In the genomic region with DNA sequence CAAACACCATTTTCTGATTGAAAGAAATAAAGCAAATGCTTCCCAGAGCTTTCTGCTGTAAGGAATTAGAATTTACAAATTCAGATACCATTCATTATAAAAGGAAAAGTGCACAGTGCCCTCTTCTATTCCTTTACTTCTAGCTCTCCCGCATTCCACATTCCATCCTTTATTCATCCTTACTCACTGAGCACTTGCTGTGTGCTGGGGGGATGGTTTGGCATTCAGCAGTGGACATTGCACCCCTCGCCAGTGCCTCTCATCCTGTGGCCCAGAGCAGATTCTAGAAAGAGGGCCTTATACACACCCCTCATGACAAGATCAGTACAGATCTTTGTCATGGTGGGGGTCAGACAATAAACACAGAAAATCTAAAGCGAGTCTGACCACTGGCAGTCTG, we compare ENCODE assay signal across 10 cellular contexts.
DNase-seq lines count a peak whose midpoint lies in the region; ATAC-seq, FAIRE-seq and TF ChIP-seq lines count a peak whose summit lies in the region.
"Had no signal": no experiment of that assay in that cellular context is flagged by ENCODE, and none has a peak within 500 bp of the region (broad histone marks: within the 10 kb centered on the region; RNA-seq: fewer than 3 reads in every experiment).

No MANE protein-coding gene starts in this region.

- H3K4me3 Mint-ChIP-seq in MCF 10A (ENCODE audit: unreplicated experiment) (no peak overlapping the region), nephron (no peak overlapping the region)
- H3K4me3 Mint-ChIP-seq in natural killer cell treated with Interleukin-12 subunit alpha and Interleukin-12 subunit beta and Interleukin-15 and Interleukin-18, amount 100 ng/mL, for 72 hours, result no peak overlapping the region
- H3K4me3 Mint-ChIP-seq: activated T-cell treated with anti-CD3 and anti-CD28 coated beads, Interleukin-2, amount 50 U/mL, for 72 hours had no signal

- no peak overlapping the region for H2AFZ ChIP-seq in IMR-90 (replicated peaks; ENCODE audit: low read length, poor library complexity)

- H4K20me1 ChIP-seq in IMR-90 (ENCODE audit: insufficient read depth, low read length), result peaks cover 6% of the 10 kb centered on the region; the same call in 1 of the 2 replicates

- H4K8ac ChIP-seq in IMR-90 (ENCODE audit: low read depth in 2 of 2, low read length in 2 of 2), result peak overlapping the region in 1 of 2 experiments; percentile 84; a peak in 3 of 4 replicates

- peaks cover 60% of the 10 kb centered on the region for H3K9me1 ChIP-seq in IMR-90 (ENCODE audit: insufficient read depth, low read length)

- DNase-seq in A549 (ENCODE audit: low read depth in 1 of 2, low spot score in 1 of 2), result no peak
- peak; percentile 31 for DNase-seq in IMR-90
- no peak for DNase-seq in MCF 10A (ENCODE audit: unreplicated experiment)
- no peak for DNase-seq in DMS153 treated with DMSO at 0.1 percent for 48 hours (lab: John Stamatoyannopoulos, UW; ENCODE audit: unreplicated experiment)
- DNase-seq in activated CD4-positive, alpha-beta T cell treated with anti-CD3 and anti-CD28 coated beads for 1 hour, result no peak
- no peak for DNase-seq in DMS114 treated with DMSO at 0.1 percent for 48 hours (lab: John Stamatoyannopoulos, UW; ENCODE audit: unreplicated experiment)
- no peak for DNase-seq in natural killer cell treated with Interleukin-12 subunit alpha and Interleukin-12 subunit beta and Interleukin-15 and Interleukin-18, amount 100 ng/mL, for 72 hours (ENCODE audit: low spot score)
- DNase-seq: activated T-cell treated with anti-CD3 and anti-CD28 coated beads, Interleukin-2, amount 50 U/mL, for 72 hours had no signal

- TF ChIP-seq CTCF in A549 (IDR thresholded peaks at IDR 0.05) (no peak), IMR-90 (conservative IDR thresholded peaks at IDR 0.05; ENCODE audit: low read depth, low read length) (no peak), MCF 10A (IDR thresholded peaks at IDR 0.05; ENCODE audit: unreplicated experiment) (no peak), nephron (IDR thresholded peaks at IDR 0.05; ENCODE audit: unreplicated experiment in 3 of 3) (no peak)

- H3K36me3 Mint-ChIP-seq in MCF 10A (ENCODE audit: insufficient read depth, unreplicated experiment) (no peaks in the 10 kb centered on the region), nephron (ENCODE audit: low read depth) (no peaks in the 10 kb centered on the region)
- no peaks in the 10 kb centered on the region for H3K36me3 Mint-ChIP-seq in natural killer cell treated with Interleukin-12 subunit alpha and Interleukin-12 subunit beta and Interleukin-15 and Interleukin-18, amount 100 ng/mL, for 72 hours

- dilution Hi-C loops in IMR-90 (cut with HindIII; ENCODE audit: low sequenced_read_pairs, unreplicated experiment), result no loop called here

- no peak overlapping the region for H3K4me3 ChIP-seq in A549
- H3K4me3 ChIP-seq in IMR-90 (ENCODE audit: insufficient read depth, low read depth, low read length), result no peak overlapping the region

- TF ChIP-seq RAD21 in A549 (conservative IDR thresholded peaks at IDR 0.05 in 1 of 2, IDR thresholded peaks at IDR 0.05 in 1 of 2) (no peak), IMR-90 (IDR thresholded peaks at IDR 0.05; ENCODE audit: low read length) (no peak)

- no peaks in the 10 kb centered on the region for H3K9me3 Mint-ChIP-seq in MCF 10A (ENCODE audit: unreplicated experiment)
- no peaks in the 10 kb centered on the region for H3K9me3 Mint-ChIP-seq in nephron
- no peaks in the 10 kb centered on the region for H3K9me3 Mint-ChIP-seq in natural killer cell treated with Interleukin-12 subunit alpha and Interleukin-12 subunit beta and Interleukin-15 and Interleukin-18, amount 100 ng/mL, for 72 hours
- H3K9me3 Mint-ChIP-seq: activated T-cell treated with anti-CD3 and anti-CD28 coated beads, Interleukin-2, amount 50 U/mL, for 72 hours had no signal

- peak overlapping the region; percentile 33; the same call in 1 of the 2 replicates for H3K18ac ChIP-seq in IMR-90 (ENCODE audit: low read depth, low read length)

- H3K27me3 ChIP-seq in IMR-90 (ENCODE audit: control insufficient read depth, insufficient read depth, low read length), result no peaks in the 10 kb centered on the region

- peak overlapping the region; percentile 61 for H3K14ac ChIP-seq in IMR-90 (replicated peaks; ENCODE audit: low read depth, low read length)

- peak overlapping the region; percentile 76 for H4K91ac ChIP-seq in IMR-90 (ENCODE audit: insufficient read depth, low read depth, low read length)

- H3K27ac ChIP-seq in A549, result peak overlapping the region; percentile 97 to 100
- H3K27ac ChIP-seq in IMR-90 (ENCODE audit: insufficient read depth, low read length), result no peak overlapping the region; the same call in 1 of the 2 replicates

- TF ChIP-seq EP300 in A549 (IDR thresholded peaks at IDR 0.05), result no peak

- H3K79me1 ChIP-seq in IMR-90 (ENCODE audit: low read depth in 1 of 2, low read length in 2 of 2), result peaks cover 34 to 92% of the 10 kb centered on the region in 2 experiments

- intact Hi-C loops in IMR-90 (cut with micrococcal nuclease) (loop anchor here (2.0 kb wide), 2 partner anchors 15 to 71 kb away; no protein-coding TSS in a partner anchor), MCF 10A (cut with micrococcal nuclease) (loop anchor here (2.0 to 5.0 kb wide), 4 partner anchors 57 to 221 kb away; a partner anchor contains a TSS)

- CTCF ChIA-PET in A549 (lab: Yijun Ruan, JAX) (interaction anchor here (1.0 kb wide), 1 partner anchor 12 kb away, joined by 3 read pairs; no protein-coding TSS in a partner anchor), IMR-90 (lab: Yijun Ruan, JAX) (no interaction called here), MCF 10A (lab: Yijun Ruan, JAX) (interaction anchor here (0.6 to 1.1 kb wide), 2 partner anchors 36 to 55 kb away, joined by 3 to 4 read pairs; no protein-coding TSS in a partner anchor)

- in situ Hi-C loops in IMR-90 (cut with MboI; ENCODE audit: low sequenced_read_pairs), result no loop called here

- peaks cover 46% of the 10 kb centered on the region for H3K4me1 Mint-ChIP-seq in MCF 10A (ENCODE audit: insufficient read depth, unreplicated experiment)
- peaks cover 77% of the 10 kb centered on the region for H3K4me1 Mint-ChIP-seq in nephron
- H3K4me1 Mint-ChIP-seq in natural killer cell treated with Interleukin-12 subunit alpha and Interleukin-12 subunit beta and Interleukin-15 and Interleukin-18, amount 100 ng/mL, for 72 hours (ENCODE audit: low read depth in 2 of 2), result peaks cover 0 to 2% of the 10 kb centered on the region in 2 donors

- H3K4ac ChIP-seq in IMR-90 (ENCODE audit: low read depth, low read length), result peak overlapping the region; percentile 76

- H3K4me2 ChIP-seq in A549 (peak overlapping the region; percentile 88), IMR-90 (ENCODE audit: low read depth, low read length) (no peak overlapping the region)

- WGBS in A549 (ENCODE audit: missing lambda C conversion rate), result 86% methylated on average over 3 of the region's 3 CpGs
- WGBS in IMR-90 (ENCODE audit: extremely low coverage in 2 of 2, insufficient read length in 1 of 2), 2 experiments, result no CpG with 5 or more reads among the region's 3 CpGs

- peak overlapping the region; percentile 71 for H3K23ac ChIP-seq in IMR-90 (ENCODE audit: low read depth, low read length)

- peak overlapping the region; percentile 88 for H2BK120ac ChIP-seq in IMR-90 (ENCODE audit: low read depth, low read length)

- no TSS peak for BruUV-seq in IMR-90 (replicated peaks; lab: Mats Ljungman, UMichigan)
- no TSS peak for BruUV-seq in MCF 10A (replicated peaks; lab: Mats Ljungman, UMichigan)

- peak overlapping the region; percentile 70; the same call in 2 of the 3 replicates for H2BK15ac ChIP-seq in IMR-90 (ENCODE audit: low read depth, low read length)

- H3K36me3 ChIP-seq in IMR-90 (ENCODE audit: control insufficient read depth, insufficient read depth, low read length), result no peaks in the 10 kb centered on the region; the same call in 1 of the 2 replicates

- no peak overlapping the region for H3K9ac ChIP-seq in IMR-90 (ENCODE audit: low read depth, low read length)

- POLR2A ChIA-PET in A549 (lab: Yijun Ruan, JAX), result no interaction called here
- POLR2A ChIA-PET in IMR-90 (lab: Charles Lee; ENCODE audit: unreplicated experiment), result no interaction called here
- POLR2A ChIA-PET in MCF 10A (lab: Yijun Ruan, JAX), result interaction anchor here (1.7 kb wide), 1 partner anchor 72 kb away, joined by 4 read pairs; no protein-coding TSS in a partner anchor

- H3K4me1 ChIP-seq in A549 (peaks cover 64% of the 10 kb centered on the region), IMR-90 (ENCODE audit: control insufficient read depth, insufficient read depth, low read length) (peaks cover 34% of the 10 kb centered on the region)

- H3K27me3 Mint-ChIP-seq in MCF 10A (ENCODE audit: insufficient read depth, unreplicated experiment) (no peaks in the 10 kb centered on the region), nephron (ENCODE audit: low read depth) (peaks cover 18% of the 10 kb centered on the region)
- peaks cover 5 to 14% of the 10 kb centered on the region in 2 donors for H3K27me3 Mint-ChIP-seq in natural killer cell treated with Interleukin-12 subunit alpha and Interleukin-12 subunit beta and Interleukin-15 and Interleukin-18, amount 100 ng/mL, for 72 hours

- H2AK9ac ChIP-seq in IMR-90 (replicated peaks; ENCODE audit: low read depth, low read length, poor library complexity), result peak overlapping the region; percentile 85

- H3K9me3 ChIP-seq in A549 (no peaks in the 10 kb centered on the region), IMR-90 (ENCODE audit: control insufficient read depth, insufficient read depth, low read length) (no peaks in the 10 kb centered on the region)

- H2AK5ac ChIP-seq in IMR-90 (ENCODE audit: low read depth, low read length), result peak overlapping the region; percentile 88

- FAIRE-seq in A549 (lab: Jason Lieb, UNC), result no peak

- no peak overlapping the region for H3K56ac ChIP-seq in IMR-90 (ENCODE audit: extremely low read depth, insufficient read depth, low read length)

- H2BK20ac ChIP-seq in IMR-90 (ENCODE audit: low read depth, low read length), result peak overlapping the region; percentile 83

- H3K27ac Mint-ChIP-seq in MCF 10A (ENCODE audit: low read depth, unreplicated experiment) (peak overlapping the region; percentile 73), nephron (peak overlapping the region in 2 of 3 experiments; percentile 7 to 17)
- no peak overlapping the region for H3K27ac Mint-ChIP-seq in natural killer cell treated with Interleukin-12 subunit alpha and Interleukin-12 subunit beta and Interleukin-15 and Interleukin-18, amount 100 ng/mL, for 72 hours
- H3K27ac Mint-ChIP-seq: activated T-cell treated with anti-CD3 and anti-CD28 coated beads, Interleukin-2, amount 50 U/mL, for 72 hours had no signal

- ATAC-seq in A549 (no peak), IMR-90 (ENCODE audit: low read depth) (no peak)
- no peak for ATAC-seq in natural killer cell treated with Interleukin-12 subunit alpha and Interleukin-12 subunit beta and Interleukin-15 and Interleukin-18, amount 100 ng/mL, for 72 hours
- ATAC-seq: activated CD4-positive, CD25-positive, alpha-beta regulatory T cell treated with anti-CD3 and anti-CD28 coated beads, Interleukin-2, amount 50 U/mL, for 24 hours; activated T-cell treated with anti-CD3 and anti-CD28 coated beads, Interleukin-2, amount 50 U/mL, for 72 hours had no signal

- TF ChIP-seq POLR2A in A549 (IDR thresholded peaks at IDR 0.05; ENCODE audit: low read length) (no peak), IMR-90 (IDR thresholded peaks at IDR 0.05; ENCODE audit: low read depth, low read length) (no peak)

- peak overlapping the region; percentile 90 for H2BK5ac ChIP-seq in IMR-90 (ENCODE audit: low read depth, low read length, poor library complexity, severe bottlenecking)

- peak overlapping the region; percentile 0; the same call in 1 of the 2 replicates for H4K5ac ChIP-seq in IMR-90 (ENCODE audit: low read depth, low read length)

Comparison
In these comparisons a context has a peak if more than half of its experiments do, and no peak if none do; other contexts are left out.
1. H3K27ac Mint-ChIP-seq: peak in MCF 10A (single experiment) and nephron (2 of 3); none in natural killer cell treated with Interleukin-12 subunit alpha and Interleukin-12 subunit beta and Interleukin-15 and Interleukin-18, amount 100 ng/mL, for 72 hours (0 of 2).